In genomic region chr9:77999231-77999631, GRCh38 we compare ENCODE assay signal across 1 cellular context.
TF ChIP-seq lines count a peak whose summit lies in the region.

No MANE protein-coding gene starts in this region.

TF ChIP-seq in IMR-90, 13 proteins besides CTCF, POLR2A, EP300 and RAD21 (continued from another document):
- TF ChIP-seq RFX5 (IDR thresholded peaks at IDR 0.05; ENCODE audit: low read depth, low read length), result no peak
- TF ChIP-seq RCOR1 (IDR thresholded peaks at IDR 0.05; ENCODE audit: insufficient replicate concordance, low read length), result no peak
- no peak for TF ChIP-seq MAFK (IDR thresholded peaks at IDR 0.05; ENCODE audit: low read depth, low read length)
